In genomic region chr3:52428151-52429005, GRCh38 we compare ENCODE assay signal across 8 cellular contexts. TPM values are rescaled to one million over a fixed set of nuclear protein-coding genes. Genes with fewer than 3 reads are reported as not detected.
DNase-seq lines count a peak whose midpoint lies in the region; ATAC-seq and TF ChIP-seq lines count a peak whose summit lies in the region.

No MANE protein-coding gene starts in this region.

- no peaks in the 10 kb centered on the region for H3K9me3 ChIP-seq in heart right ventricle

- H3K36me3 ChIP-seq in BJ (ENCODE audit: control insufficient read depth, insufficient read depth, low read length), result no peaks in the 10 kb centered on the region
- no peaks in the 10 kb centered on the region for H3K36me3 ChIP-seq in heart right ventricle

- CTCF ChIA-PET in BJ (lab: Yijun Ruan, JAX), result interaction anchor here (0.5 to 16.0 kb wide), 12 partner anchors 10 to 451 kb away, joined by 3 to 445 read pairs (median 5); partner anchors contain the start of genes SEMA3G, TNNC1 and UQCC5

- H3K4me3 ChIP-seq in BJ (ENCODE audit: low read depth, low read length) (no peak overlapping the region), GM12875 (ENCODE audit: low read depth, low read length) (no peak overlapping the region), heart right ventricle (no peak overlapping the region)

- POLR2A ChIA-PET in BJ (lab: Charles Lee), result no interaction called here

- 11 to 18% methylated on average over 7 of the region's 7 CpGs for WGBS in heart right ventricle, 2 donors

- peaks cover 19 to 48% (median 39%) of the 10 kb centered on the region in 9 donors for H3K4me1 ChIP-seq in heart right ventricle

- no peaks in the 10 kb centered on the region for H3K27me3 ChIP-seq in BJ (ENCODE audit: control insufficient read depth, insufficient read depth, low read length)
- no peaks in the 10 kb centered on the region for H3K27me3 ChIP-seq in heart right ventricle

- intact Hi-C loops in heart right ventricle (cut with DNase I) (loop anchor here in 6 of 10 donors (1.0 to 2.0 kb wide), 2 partner anchors 18 to 19 kb away; no protein-coding TSS in a partner anchor), posterior vena cava (cut with DNase I) (loop anchor here (1.0 to 2.0 kb wide), 2 partner anchors 16 to 19 kb away; partner anchors contain the start of gene SEMA3G (in 1 of the 2))

- TF ChIP-seq CTCF in BJ (IDR thresholded peaks at IDR 0.05; ENCODE audit: insufficient read depth, low read depth, low read length), result peak; percentile 83
- peak; percentile 65; the same call in 1 of the 2 replicates for TF ChIP-seq CTCF in GM12875 (IDR thresholded peaks at IDR 0.05; ENCODE audit: borderline replicate concordance, insufficient read depth, low read depth, low read length)
- TF ChIP-seq CTCF in heart right ventricle (IDR thresholded peaks at IDR 0.05), result peak; percentile 55 to 86 (median 79)

- DNase-seq in BJ (ENCODE audit: low read depth) (peak; percentile 43), NCI-H69 (lab: John Stamatoyannopoulos, UW) (peak; percentile 68), amniotic epithelial cell (ENCODE audit: low read depth) (peak; percentile 79), heart right ventricle (peak in 1 of 2 donors; percentile 81), posterior vena cava (ENCODE audit: low spot score) (peak; percentile 74), GM19240 (ENCODE audit: insufficient read length, low spot score) (no peak)

- peak; percentile 69 to 87 (median 77) for ATAC-seq in heart right ventricle
- no peak for ATAC-seq in GM19452 (IDR thresholded peaks at IDR 0.05; ENCODE audit: unreplicated experiment)

- peak overlapping the region in 8 of 10 donors; percentile 3 to 86 (median 70) for H3K27ac ChIP-seq in heart right ventricle

RNA-seq across cellular contexts. Expression of gene SEMA3G, which starts 16.5 kb away (rescaled TPM):
- not detected in 2 replicates for polyA plus RNA-seq in BJ (2011; rRNA removed)
- not detected in 2 replicates for polyA minus RNA-seq in BJ (2011; rRNA and poly(A)+ RNA removed)
- 10 to 100 TPM in 9 of 10 donors, 1 to 10 TPM in 1; 8.3 to 17.8 (median 16.2) TPM for total RNA-seq in heart right ventricle
- polyA plus RNA-seq in heart right ventricle, result 10 to 100 TPM; 12.1 to 13.1 TPM
- 10 to 100 TPM; 12.4 to 17.7 TPM for total RNA-seq in posterior vena cava

RNA-seq across cellular contexts. Expression of gene PHF7, which starts 17.9 kb away (rescaled TPM):
- polyA plus RNA-seq in BJ (2011; rRNA removed) (4.3 and 4.9 TPM in 2 replicates), heart right ventricle (1 to 10 TPM; 1.9 to 6.0 TPM)
- 2.4 and 3.9 TPM in 2 replicates for polyA minus RNA-seq in BJ (2011; rRNA and poly(A)+ RNA removed)
- total RNA-seq in heart right ventricle (10 to 100 TPM; 11.5 to 26.3 (median 22.4) TPM), posterior vena cava (1 to 10 TPM; 6.4 to 9.2 TPM)

RNA-seq across cellular contexts. Expression of gene BAP1, which starts 18.6 kb away (rescaled TPM):
- polyA plus RNA-seq in BJ (2011; rRNA removed) (35.9 and 62.0 TPM in 2 replicates), heart right ventricle (10 to 100 TPM; 50.6 to 51.6 TPM)
- polyA minus RNA-seq in BJ (2011; rRNA and poly(A)+ RNA removed), result 38.3 and 57.5 TPM in 2 replicates
- total RNA-seq in heart right ventricle (10 to 100 TPM; 37.1 to 58.2 (median 46.1) TPM), posterior vena cava (10 to 100 TPM; 53.0 to 55.1 TPM)

RNA-seq across cellular contexts. Expression of gene TNNC1, which starts 25.5 kb away (rescaled TPM):
- 1.7 TPM in 2 replicates for polyA plus RNA-seq in BJ (2011; rRNA removed)
- 0.71 TPM in 1 of 2 replicates, not detected in the other for polyA minus RNA-seq in BJ (2011; rRNA and poly(A)+ RNA removed)
- total RNA-seq in heart right ventricle, result 1,000 to 10,000 TPM; 6,035 to 9,296 (median 8,226) TPM
- polyA plus RNA-seq in heart right ventricle, result over 10,000 TPM in 1 of 2 donors, 1,000 to 10,000 TPM in 1; 9,937 to 18,066 TPM
- 1 to 10 TPM; 3.5 to 5.5 TPM for total RNA-seq in posterior vena cava

RNA-seq across cellular contexts. Expression of gene NISCH, which starts 27.0 kb away (rescaled TPM):
- 66.4 and 95.3 TPM in 2 replicates for polyA plus RNA-seq in BJ (2011; rRNA removed)
- polyA minus RNA-seq in BJ (2011; rRNA and poly(A)+ RNA removed), result 75.1 and 84.2 TPM in 2 replicates
- total RNA-seq in heart right ventricle, result 10 to 100 TPM; 35.3 to 56.3 (median 41.9) TPM
- polyA plus RNA-seq in heart right ventricle, result 10 to 100 TPM; 24.0 to 53.6 TPM
- 10 to 100 TPM; 53.0 to 65.2 TPM for total RNA-seq in posterior vena cava
